Comparison of ENCODE assay signal across 20 cellular contexts in the genomic region with DNA sequence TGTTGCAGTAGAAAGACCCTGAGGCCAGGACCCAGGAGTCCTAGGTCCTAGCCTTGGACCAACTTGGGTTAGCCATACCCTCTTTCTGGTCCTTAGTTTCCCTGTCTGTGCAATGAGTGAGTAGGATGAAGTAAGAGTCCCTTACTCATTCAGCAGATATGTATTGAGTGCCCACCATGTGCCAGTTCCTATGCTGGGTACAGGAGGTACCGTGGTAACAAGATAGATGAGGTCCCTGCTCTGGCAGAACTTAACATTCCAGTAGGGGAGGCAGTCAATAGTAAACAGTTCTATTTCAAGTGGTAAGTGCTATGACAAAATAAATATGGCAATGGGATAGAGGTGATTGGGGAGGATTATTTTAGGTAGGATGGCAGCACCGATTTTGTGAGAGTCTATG. TPM values are rescaled to one million over a fixed set of nuclear protein-coding genes. Genes with fewer than 3 reads are reported as not detected.
"Had no signal": no experiment of that assay in that cellular context is flagged by ENCODE, and none has a peak within 500 bp of the region (broad histone marks: within the 10 kb centered on the region; RNA-seq: fewer than 3 reads in every experiment).

No MANE protein-coding gene starts in this region.

- FAIRE-seq: endometrium, kidney, small intestine had no signal

- ATAC-seq: gastroesophageal sphincter; naive thymus-derived CD4-positive, alpha-beta T cell; right cardiac atrium had no signal

- DNase-seq: cortex of kidney; dorsolateral prefrontal cortex; effector CD8-positive, alpha-beta T cell; glutamatergic neuron; kidney; left colon; mesendoderm; naive thymus-derived CD4-positive, alpha-beta T cell; nephron progenitor cell; right cardiac atrium; small intestine; stimulated activated CD4-positive, alpha-beta T cell treated with anti-CD3 and anti-CD28 coated beads, Interleukin-12 subunit alpha, Interleukin-12 subunit beta, amount 100 ng/mL, for 4 hours; stimulated activated naive CD4-positive, alpha-beta T cell treated with Interleukin-2 at 50 U/mL for 16 hours; trophoblast cell; uterus had no signal

RNA-seq across cellular contexts. Expression of a gene that starts 18.5 kb away (rescaled TPM):
- total RNA-seq: fibroblast of villous mesenchyme, lung microvascular endothelial cell, osteocyte had no signal
